9 cellular contexts compared by ENCODE assay signal in genomic region chr13:99199541-99200432, GRCh38. TPM values are rescaled to one million over a fixed set of nuclear protein-coding genes. Genes with fewer than 3 reads are reported as not detected.
DNase-seq lines count a peak whose midpoint lies in the region; ATAC-seq and TF ChIP-seq lines count a peak whose summit lies in the region.
"Had no signal": no experiment of that assay in that cellular context is flagged by ENCODE, and none has a peak within 500 bp of the region (broad histone marks: within the 10 kb centered on the region; RNA-seq: fewer than 3 reads in every experiment).

No MANE protein-coding gene starts in this region.

- DNase-seq in NAMALWA (ENCODE audit: low spot score) (peak; percentile 57), colonic mucosa (peak; percentile 15), RPMI8226 (no peak)

- peak overlapping the region; percentile 67 to 88 (median 81) for H3K4me2 ChIP-seq in BLaER1 treated with 17β-estradiol and CSF1 and Interleukin-3, amounts not matched to agents 10 nM and 100 nM

- no peaks in the 10 kb centered on the region for H3K9me3 ChIP-seq in BLaER1 treated with 17β-estradiol and CSF1 and Interleukin-3, amounts not matched to agents 10 nM and 100 nM (replicated peaks in 1 of 11)
- H3K9me3 ChIP-seq in colonic mucosa (no peaks in the 10 kb centered on the region), mucosa of stomach (ENCODE audit: control insufficient read depth, low read length) (no peaks in the 10 kb centered on the region)

- H3K9ac ChIP-seq in BLaER1 treated with 17β-estradiol and CSF1 and Interleukin-3, amounts not matched to agents 10 nM and 100 nM, result peak overlapping the region; percentile 93 to 99 (median 98)
- peak overlapping the region; percentile 98 for H3K9ac ChIP-seq in colonic mucosa (ENCODE audit: low read depth in 2 of 2, low read length in 2 of 2)
- peak overlapping the region; percentile 99 for H3K9ac ChIP-seq in mucosa of stomach (ENCODE audit: low read length)

- ATAC-seq in GM21576 (IDR thresholded peaks at IDR 0.05; ENCODE audit: unreplicated experiment) (peak; percentile 4), HG03521 (IDR thresholded peaks at IDR 0.05; ENCODE audit: unreplicated experiment) (no peak), HG03039 (IDR thresholded peaks at IDR 0.05; ENCODE audit: unreplicated experiment) (no peak)

- peak overlapping the region; percentile 82 to 99 (median 95) for H3K4me3 ChIP-seq in BLaER1 treated with 17β-estradiol and CSF1 and Interleukin-3, amounts not matched to agents 10 nM and 100 nM
- peak overlapping the region; percentile 85 for H3K4me3 ChIP-seq in colonic mucosa
- peak overlapping the region; percentile 66 for H3K4me3 ChIP-seq in mucosa of stomach (ENCODE audit: low read length)

- H3K27me3 ChIP-seq in BLaER1 treated with 17β-estradiol and CSF1 and Interleukin-3, amounts not matched to agents 10 nM and 100 nM, result no peaks in the 10 kb centered on the region
- H3K27me3 ChIP-seq in colonic mucosa (no peaks in the 10 kb centered on the region), mucosa of stomach (ENCODE audit: control insufficient read depth, insufficient read depth, low read length) (no peaks in the 10 kb centered on the region)

- peaks cover 41 to 56% (median 45%) of the 10 kb centered on the region in 10 experiments for H3K4me1 ChIP-seq in BLaER1 treated with 17β-estradiol and CSF1 and Interleukin-3, amounts not matched to agents 10 nM and 100 nM
- H3K4me1 ChIP-seq in colonic mucosa (peaks cover 15% of the 10 kb centered on the region), mucosa of stomach (ENCODE audit: control insufficient read depth, insufficient read depth, low read length) (peaks cover 33% of the 10 kb centered on the region)

- no peak for TF ChIP-seq CTCF in colonic mucosa (IDR thresholded peaks at IDR 0.05)

- peaks cover 12 to 31% (median 25%) of the 10 kb centered on the region in 11 experiments; a peak in 18 of 22 replicates for H4K20me1 ChIP-seq in BLaER1 treated with 17β-estradiol and CSF1 and Interleukin-3, amounts not matched to agents 10 nM and 100 nM

- intact Hi-C loops in colonic mucosa (cut with DNase I), result loop anchor here (10.0 kb wide), 1 partner anchor 115 kb away; no protein-coding TSS in a partner anchor

- H3K27ac ChIP-seq in BLaER1 treated with 17β-estradiol and CSF1 and Interleukin-3, amounts not matched to agents 10 nM and 100 nM, result peak overlapping the region; percentile 93 to 100 (median 99)
- peak overlapping the region; percentile 97 for H3K27ac ChIP-seq in colonic mucosa

- H3K36me3 ChIP-seq in BLaER1 treated with 17β-estradiol and CSF1 and Interleukin-3, amounts not matched to agents 10 nM and 100 nM, result peaks cover 0 to 16% (median 3%) of the 10 kb centered on the region in 11 experiments; a peak in 7 of 22 replicates
- H3K36me3 ChIP-seq in colonic mucosa (no peaks in the 10 kb centered on the region), mucosa of stomach (ENCODE audit: control insufficient read depth, insufficient read depth, low read length) (no peaks in the 10 kb centered on the region)

RNA-seq across cellular contexts. Expression of gene UBAC2, which starts 0.9 kb away (rescaled TPM):
- 10 to 100 TPM; 67.6 to 88.4 TPM for total RNA-seq in colonic mucosa

RNA-seq across cellular contexts. Expression of gene GPR18, which starts 58.4 kb away (rescaled TPM):
- under 1 TPM in 1 of 2 donors, not detected in 1; 0.35 TPM for total RNA-seq in colonic mucosa
- total RNA-seq: HT1080 had no signal
